25 cellular contexts compared by ENCODE assay signal in genomic region chr11:24311974-24312373, GRCh38.
"Had no signal": no experiment of that assay in that cellular context is flagged by ENCODE, and none has a peak within 500 bp of the region (broad histone marks: within the 10 kb centered on the region; RNA-seq: fewer than 3 reads in every experiment).

No MANE protein-coding gene starts in this region.

- H3K27me3 ChIP-seq: esophagus squamous epithelium, neural progenitor cell, tibial nerve, upper lobe of left lung had no signal

- H3K27ac ChIP-seq: esophagus squamous epithelium, lower lobe of right lung, neural progenitor cell, psoas muscle, skin epidermis, thoracic aorta, tibial nerve, upper lobe of left lung had no signal

- H2AFZ ChIP-seq: neural progenitor cell had no signal

- H3K4me3 Mint-ChIP-seq: dendritic cell treated with granulocyte-macrophage colony-stimulating factor and Interleukin-4, amounts not matched to agents 40 ng/mL and 50 ng/mL, for 4 days; endodermal cell; nephron; neural progenitor cell; stimulated activated naive B cell treated with anti-CD40 and anti-IgM and Interleukin-4, amounts not matched to agents 10 μg/mL and 1 μg/mL and 100 μg/mL, for 72 hours; stimulated activated naive CD8-positive, alpha-beta T cell treated with anti-CD3 and anti-CD28 coated beads, Interleukin-15, Interleukin-2, amounts not matched to agents 100 ng/mL and 50 ng/mL, for 24 hours had no signal

- H3K4me1 ChIP-seq: esophagus squamous epithelium, lower lobe of right lung, neural progenitor cell, psoas muscle, tibial nerve, upper lobe of left lung had no signal

- H3K9me3 ChIP-seq: esophagus squamous epithelium, lower lobe of right lung, thoracic aorta, tibial nerve had no signal

- H3K27ac Mint-ChIP-seq: dendritic cell treated with granulocyte-macrophage colony-stimulating factor and Interleukin-4, amounts not matched to agents 40 ng/mL and 50 ng/mL, for 4 days; endodermal cell; nephron; neural progenitor cell; stimulated activated naive B cell treated with anti-CD40 and anti-IgM and Interleukin-4, amounts not matched to agents 10 μg/mL and 1 μg/mL and 100 μg/mL, for 72 hours; stimulated activated naive CD8-positive, alpha-beta T cell treated with anti-CD3 and anti-CD28 coated beads, Interleukin-15, Interleukin-2, amounts not matched to agents 100 ng/mL and 50 ng/mL, for 24 hours had no signal

- H3K36me3 ChIP-seq: esophagus squamous epithelium, lower lobe of right lung, neural progenitor cell, thoracic aorta, tibial nerve, upper lobe of left lung had no signal

- H3K4me2 ChIP-seq: neural progenitor cell had no signal

- H3K36me3 Mint-ChIP-seq: stimulated activated naive B cell treated with anti-CD40 and anti-IgM and Interleukin-4, amounts not matched to agents 10 μg/mL and 1 μg/mL and 100 μg/mL, for 72 hours had no signal

- ATAC-seq: left ventricle myocardium superior; lower lobe of right lung; psoas muscle; right cardiac atrium; stimulated activated naive B cell treated with anti-CD40 and anti-IgM and Interleukin-4, amounts not matched to agents 10 μg/mL and 1 μg/mL and 100 μg/mL, for 72 hours had no signal

- DNase-seq: effector CD8-positive, alpha-beta T cell; endodermal cell; erythroblast; esophagus squamous epithelium; hypothalamus; left ventricle myocardium superior; lower lobe of right lung; posterior cingulate gyrus; psoas muscle; right cardiac atrium; stimulated activated CD4-positive, alpha-beta T cell treated with anti-CD3 and anti-CD28 coated beads, Interleukin-15, amount 100 ng/mL, for 24 hours; stimulated activated CD4-positive, alpha-beta T cell treated with anti-CD3 and anti-CD28 coated beads, Interleukin-2, amount 100 ng/mL, for 48 hours; stimulated activated naive B cell treated with anti-CD40 and anti-IgM and Interleukin-4, amounts not matched to agents 10 μg/mL and 1 μg/mL and 100 μg/mL, for 72 hours; upper lobe of left lung had no signal

- FAIRE-seq: colon, frontal cortex, keratinocyte, urothelium cell line had no signal

- H3K27me3 Mint-ChIP-seq: dendritic cell treated with granulocyte-macrophage colony-stimulating factor and Interleukin-4, amounts not matched to agents 40 ng/mL and 50 ng/mL, for 4 days; stimulated activated naive B cell treated with anti-CD40 and anti-IgM and Interleukin-4, amounts not matched to agents 10 μg/mL and 1 μg/mL and 100 μg/mL, for 72 hours; stimulated activated naive CD8-positive, alpha-beta T cell treated with anti-CD3 and anti-CD28 coated beads, Interleukin-15, Interleukin-2, amounts not matched to agents 100 ng/mL and 50 ng/mL, for 24 hours had no signal

- H3K4me1 Mint-ChIP-seq: endodermal cell; nephron; neural progenitor cell; stimulated activated naive B cell treated with anti-CD40 and anti-IgM and Interleukin-4, amounts not matched to agents 10 μg/mL and 1 μg/mL and 100 μg/mL, for 72 hours had no signal

- H3K9ac ChIP-seq: neural progenitor cell had no signal

- H3K4me3 ChIP-seq: esophagus squamous epithelium, lower lobe of right lung, neural progenitor cell, psoas muscle, skin epidermis, thoracic aorta, tibial nerve, upper lobe of left lung had no signal
